Comparison of ENCODE assay signal across 15 cellular contexts in the genomic region with DNA sequence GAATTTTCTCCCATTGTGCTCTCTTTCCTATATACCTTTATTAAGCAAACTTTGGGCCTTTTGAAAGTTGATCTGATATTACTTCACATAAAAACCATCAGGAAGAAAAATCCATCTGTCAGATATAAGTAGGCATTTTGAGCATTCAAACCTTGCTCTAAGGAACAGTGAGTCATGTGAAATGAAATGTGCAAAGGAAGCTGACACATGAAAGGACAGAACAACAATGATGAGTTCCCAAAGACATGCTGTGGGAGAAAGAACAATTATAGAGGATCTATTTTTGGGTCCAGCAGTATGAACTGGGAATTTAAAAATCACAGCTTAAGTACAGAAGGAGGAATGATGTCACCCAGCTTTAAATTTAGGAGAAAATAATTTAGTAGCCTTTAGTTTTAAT. TPM values are rescaled to one million over a fixed set of nuclear protein-coding genes. Genes with fewer than 3 reads are reported as not detected.
DNase-seq lines count a peak whose midpoint lies in the region; ATAC-seq and TF ChIP-seq lines count a peak whose summit lies in the region.
"Had no signal": no experiment of that assay in that cellular context is flagged by ENCODE, and none has a peak within 500 bp of the region (broad histone marks: within the 10 kb centered on the region; RNA-seq: fewer than 3 reads in every experiment).

No MANE protein-coding gene starts in this region.

- no peaks in the 10 kb centered on the region for H3K27me3 ChIP-seq in heart left ventricle

- DNase-seq in heart left ventricle (no peak), Right ventricle myocardium inferior (ENCODE audit: missing footprints) (no peak), astrocyte of the spinal cord (ENCODE audit: low read depth, low spot score) (peak; percentile 84), glomerular endothelial cell (ENCODE audit: extremely low read depth, low read depth, low spot score) (peak; percentile 88), superior temporal gyrus (ENCODE audit: extremely low spot score) (peak; percentile 59)
- DNase-seq: cortex of kidney; DND-41; NCI-H1105; nephron progenitor cell; stimulated activated CD4-positive, alpha-beta T cell treated with anti-CD3 and anti-CD28 coated beads, Interleukin-4, amount 100 ng/mL, for 1 hour; stimulated activated naive CD8-positive, alpha-beta T cell treated with anti-CD3 and anti-CD28 coated beads, Interleukin-15, amount 100 ng/mL, for 72 hours had no signal

- H3K4me3 ChIP-seq in heart left ventricle (no peak overlapping the region), astrocyte of the spinal cord (ENCODE audit: low read depth, low read length) (no peak overlapping the region)

- peak overlapping the region in 6 of 12 donors; percentile 1 to 59 (median 32) for H3K27ac ChIP-seq in heart left ventricle
- H3K27ac ChIP-seq: HL-60 had no signal

- in situ Hi-C loops in astrocyte of the spinal cord (cut with HindIII; ENCODE audit: low sequenced_read_pairs): no loop called here

- peaks cover 0 to 50% (median 11%) of the 10 kb centered on the region in 12 donors for H3K4me1 ChIP-seq in heart left ventricle

- no peak for TF ChIP-seq POLR2A in heart left ventricle (IDR thresholded peaks at IDR 0.05)

- H3K9me3 ChIP-seq in heart left ventricle: no peaks in the 10 kb centered on the region

- TF ChIP-seq CTCF in heart left ventricle (IDR thresholded peaks at IDR 0.05): no peak
- TF ChIP-seq CTCF in astrocyte of the spinal cord (IDR thresholded peaks at IDR 0.05; ENCODE audit: low read depth, low read length): no peak

- peak in 3 of 4 donors; percentile 46 to 71 (median 69) for ATAC-seq in heart left ventricle
- ATAC-seq in Right ventricle myocardium inferior: no peak
- ATAC-seq in HG03159 (IDR thresholded peaks at IDR 0.05; ENCODE audit: unreplicated experiment): no peak
- no peak for ATAC-seq in HG03442 (IDR thresholded peaks at IDR 0.05; ENCODE audit: unreplicated experiment)
- ATAC-seq in HG03521 (IDR thresholded peaks at IDR 0.05; ENCODE audit: unreplicated experiment): no peak
- ATAC-seq: stimulated activated naive CD8-positive, alpha-beta T cell treated with anti-CD3 and anti-CD28 coated beads, Interleukin-15, amount 100 ng/mL, for 72 hours had no signal

- peaks cover 0 to 16% (median 0%) of the 10 kb centered on the region in 9 donors for H3K36me3 ChIP-seq in heart left ventricle

- intact Hi-C loops in heart left ventricle (cut with DNase I): no loop called here
- intact Hi-C loops in Right ventricle myocardium inferior (cut with DNase I): no loop called here

RNA-seq across cellular contexts. Expression of gene CALCRL, which starts 18.1 kb away (rescaled TPM):
- total RNA-seq in heart left ventricle (10 to 100 TPM; 11.8 to 37.2 (median 24.3) TPM), Right ventricle myocardium inferior (28.3 TPM), glomerular endothelial cell (116 and 137 TPM in 2 replicates)
- polyA plus RNA-seq in heart left ventricle: 10 to 100 TPM in 1 of 2 donors, 1 to 10 TPM in 1; 8.5 to 11.4 TPM

Comparison
In these comparisons a context has a peak if more than half of its experiments do, and no peak if none do; other contexts are left out.
1. ATAC-seq: peak in heart left ventricle (3 of 4); none in Right ventricle myocardium inferior (single experiment), HG03159 (single experiment), HG03442 (single experiment) and HG03521 (single experiment).
2. DNase-seq: peak in astrocyte of the spinal cord (single experiment), glomerular endothelial cell (single experiment) and superior temporal gyrus (single experiment); none in heart left ventricle (0 of 5) and Right ventricle myocardium inferior (single experiment).